ENCODE assay signal across 8 cellular contexts in genomic region chr17:63834431-63835166, GRCh38. TPM values are rescaled to one million over a fixed set of nuclear protein-coding genes. Genes with fewer than 3 reads are reported as not detected.
DNase-seq lines count a peak whose midpoint lies in the region; ATAC-seq and TF ChIP-seq lines count a peak whose summit lies in the region.

No MANE protein-coding gene starts in this region.

- H3K27ac Mint-ChIP-seq in activated T-helper 1 cell treated with anti-CD3 and anti-CD28 coated beads, Interleukin-12 subunit alpha, Interleukin-12 subunit beta, Interleukin-2, Interleukin-4 antibody, amounts not matched to agents 30 ng/mL and 10 ng/mL and 1 ng/mL, durations not matched to agents 14 hours and 24 hours and 36 hours = peak overlapping the region; percentile 81

- H2AFZ ChIP-seq in fibroblast of lung (ENCODE audit: low read length) (no peak overlapping the region), osteoblast (ENCODE audit: low read length) (no peak overlapping the region)

- H3K4me2 ChIP-seq in fibroblast of lung (ENCODE audit: extremely low read depth, insufficient read depth, low read length) (no peak overlapping the region), osteoblast (ENCODE audit: insufficient read depth, low read length) (no peak overlapping the region)

- H3K27ac ChIP-seq in fibroblast of lung (ENCODE audit: insufficient read depth, low read length) (no peak overlapping the region), osteoblast (ENCODE audit: low read depth, low read length) (no peak overlapping the region)

- in situ Hi-C loops in GM13977 (cut with MboI; ENCODE audit: low pct_unique_long_range_greater_than_20kb, low sequenced_read_pairs, unreplicated experiment) = loop anchor here (25.0 kb wide), 1 partner anchor 397 kb away; the partner anchor contains the start of gene CYB561

- peak; percentile 59 for DNase-seq in AG09309 (ENCODE audit: low read depth)
- DNase-seq in GM13977 (ENCODE audit: low spot score) = peak; percentile 45
- DNase-seq in HT1080 (ENCODE audit: low read depth) = peak; percentile 87
- peak; percentile 89 for DNase-seq in OCI-M1 (lab: John Stamatoyannopoulos, UW)
- DNase-seq in activated T-helper 1 cell treated with anti-CD3 and anti-CD28 coated beads, Interleukin-12 subunit alpha, Interleukin-12 subunit beta, Interleukin-2, Interleukin-4 antibody, amounts not matched to agents 30 ng/mL and 10 ng/mL and 1 ng/mL, durations not matched to agents 14 hours and 24 hours and 36 hours (ENCODE audit: low spot score) = peak; percentile 54
- peak; percentile 80 to 82 for DNase-seq in fibroblast of lung (ENCODE audit: low read depth in 2 of 2)
- DNase-seq in osteoblast (ENCODE audit: insufficient read length, low spot score, missing footprints) = peak; percentile 95

- H3K36me3 ChIP-seq in fibroblast of lung (ENCODE audit: control insufficient read depth, insufficient read depth, low read length) (peaks cover 40% of the 10 kb centered on the region), osteoblast (ENCODE audit: insufficient read depth, low read length) (peaks cover 65% of the 10 kb centered on the region)

- no peaks in the 10 kb centered on the region for H3K9me3 Mint-ChIP-seq in activated T-helper 1 cell treated with anti-CD3 and anti-CD28 coated beads, Interleukin-12 subunit alpha, Interleukin-12 subunit beta, Interleukin-2, Interleukin-4 antibody, amounts not matched to agents 30 ng/mL and 10 ng/mL and 1 ng/mL, durations not matched to agents 14 hours and 24 hours and 36 hours

- H3K36me3 Mint-ChIP-seq in activated T-helper 1 cell treated with anti-CD3 and anti-CD28 coated beads, Interleukin-12 subunit alpha, Interleukin-12 subunit beta, Interleukin-2, Interleukin-4 antibody, amounts not matched to agents 30 ng/mL and 10 ng/mL and 1 ng/mL, durations not matched to agents 14 hours and 24 hours and 36 hours (ENCODE audit: low read depth) = peaks cover 58% of the 10 kb centered on the region

- H3K4me1 ChIP-seq in fibroblast of lung (ENCODE audit: control insufficient read depth, extremely low read depth, insufficient read depth, low read length) = peaks cover 9% of the 10 kb centered on the region
- H3K4me1 ChIP-seq in osteoblast (ENCODE audit: insufficient read depth, low read length) = peaks cover 15% of the 10 kb centered on the region

- H4K20me1 ChIP-seq in fibroblast of lung (ENCODE audit: control insufficient read depth, extremely low read depth, insufficient read depth, low read length) (no peaks in the 10 kb centered on the region), osteoblast (ENCODE audit: insufficient read depth, low read length) (peaks cover 37% of the 10 kb centered on the region)

- intact Hi-C loops in activated T-helper 1 cell treated with anti-CD3 and anti-CD28 coated beads, Interleukin-12 subunit alpha, Interleukin-12 subunit beta, Interleukin-2, Interleukin-4 antibody, amounts not matched to agents 30 ng/mL and 10 ng/mL and 1 ng/mL, durations not matched to agents 14 hours and 24 hours and 36 hours (cut with micrococcal nuclease) = loop anchor here (1.0 kb wide), 1 partner anchor 7 kb away; the partner anchor contains the start of genes FTSJ3 and PSMC5

- H3K9ac ChIP-seq in fibroblast of lung (ENCODE audit: insufficient read depth, low read length) = no peak overlapping the region

- H3K27me3 Mint-ChIP-seq in activated T-helper 1 cell treated with anti-CD3 and anti-CD28 coated beads, Interleukin-12 subunit alpha, Interleukin-12 subunit beta, Interleukin-2, Interleukin-4 antibody, amounts not matched to agents 30 ng/mL and 10 ng/mL and 1 ng/mL, durations not matched to agents 14 hours and 24 hours and 36 hours (ENCODE audit: insufficient read depth) = no peaks in the 10 kb centered on the region

- TF ChIP-seq CTCF in AG09309 (IDR thresholded peaks at IDR 0.05; ENCODE audit: control insufficient read depth, insufficient read depth, low read depth, low read length, missing control alignments) (peak; percentile 81), GM13977 (IDR thresholded peaks at IDR 0.05; ENCODE audit: extremely low read depth, insufficient read depth, missing control alignments) (peak; percentile 59), fibroblast of lung (conservative IDR thresholded peaks at IDR 0.05 in 1 of 2, IDR thresholded peaks at IDR 0.05 in 1 of 2; ENCODE audit: low read depth in 1 of 2, low read length in 2 of 2) (peak; percentile 50 to 68), osteoblast (IDR thresholded peaks at IDR 0.05; ENCODE audit: extremely low read depth, low read depth, low read length) (peak; percentile 89)

- H3K4me3 ChIP-seq in AG09309 (ENCODE audit: control insufficient read depth, low read depth, low read length) (no peak overlapping the region), fibroblast of lung (replicated peaks in 1 of 4; ENCODE audit: control extremely low read depth in 1 of 4, insufficient read depth in 1 of 4, low read depth in 3 of 4, low read length in 4 of 4) (no peak overlapping the region), osteoblast (ENCODE audit: insufficient read depth, low read length) (no peak overlapping the region)

- no peak overlapping the region for H3K4me3 Mint-ChIP-seq in activated T-helper 1 cell treated with anti-CD3 and anti-CD28 coated beads, Interleukin-12 subunit alpha, Interleukin-12 subunit beta, Interleukin-2, Interleukin-4 antibody, amounts not matched to agents 30 ng/mL and 10 ng/mL and 1 ng/mL, durations not matched to agents 14 hours and 24 hours and 36 hours

- H3K9me3 ChIP-seq in fibroblast of lung (ENCODE audit: control insufficient read depth, insufficient read depth, low read depth, low read length) (no peaks in the 10 kb centered on the region), osteoblast (ENCODE audit: low read depth, low read length) (no peaks in the 10 kb centered on the region)

- H3K27me3 ChIP-seq in fibroblast of lung (ENCODE audit: control insufficient read depth, insufficient read depth, low read length) (no peaks in the 10 kb centered on the region), osteoblast (ENCODE audit: insufficient read depth, low read length) (no peaks in the 10 kb centered on the region)

- H3K4me1 Mint-ChIP-seq in activated T-helper 1 cell treated with anti-CD3 and anti-CD28 coated beads, Interleukin-12 subunit alpha, Interleukin-12 subunit beta, Interleukin-2, Interleukin-4 antibody, amounts not matched to agents 30 ng/mL and 10 ng/mL and 1 ng/mL, durations not matched to agents 14 hours and 24 hours and 36 hours (ENCODE audit: low read depth) = peaks cover 40% of the 10 kb centered on the region

- ATAC-seq in HG03159 (IDR thresholded peaks at IDR 0.05; ENCODE audit: unreplicated experiment) = no peak

- H3K79me2 ChIP-seq in fibroblast of lung (ENCODE audit: control insufficient read depth, insufficient read depth, low read length) (peaks cover 33% of the 10 kb centered on the region), osteoblast (ENCODE audit: insufficient read depth, low read length) (peaks cover 52% of the 10 kb centered on the region)

RNA-seq across cellular contexts. Expression of gene FTSJ3, which starts 7.1 kb away (rescaled TPM):
- 142 and 158 TPM in 2 replicates for total RNA-seq in HT1080 (2014; rRNA removed; shearing (Covaris generic))
- polyA plus RNA-seq in HT1080 (2015; cell fraction: cytosol; rRNA removed) = 39.5 and 40.2 TPM in 2 replicates
- 125 TPM in 2 replicates for polyA plus RNA-seq in HT1080 (2015; cell fraction: nucleus; rRNA removed)
- 95.6 and 100 TPM in 2 replicates for total RNA-seq in activated T-helper 1 cell treated with anti-CD3 and anti-CD28 coated beads, Interleukin-12 subunit alpha, Interleukin-12 subunit beta, Interleukin-2, Interleukin-4 antibody, amounts not matched to agents 30 ng/mL and 10 ng/mL and 1 ng/mL, durations not matched to agents 14 hours and 24 hours and 36 hours
- total RNA-seq in fibroblast of lung (61.8 and 86.5 TPM in 2 replicates), osteoblast (43.0 and 45.2 TPM in 2 replicates)
- polyA plus RNA-seq in fibroblast of lung = 37.8 and 62.2 TPM in 2 replicates
- polyA plus RNA-seq in fibroblast of lung (2012) = 31.7 and 48.3 TPM in 2 replicates
- polyA minus RNA-seq in fibroblast of lung (ENCODE audit: low replicate concordance) = 29.5 and 72.0 TPM in 2 replicates

RNA-seq across cellular contexts. Expression of gene PSMC5, which starts 7.4 kb away (rescaled TPM):
- total RNA-seq in HT1080 (2014; rRNA removed; shearing (Covaris generic)) = 79.2 and 110 TPM in 2 replicates
- 207 and 232 TPM in 2 replicates for polyA plus RNA-seq in HT1080 (2015; cell fraction: cytosol; rRNA removed)
- polyA plus RNA-seq in HT1080 (2015; cell fraction: nucleus; rRNA removed) = 180 and 186 TPM in 2 replicates
- total RNA-seq in activated T-helper 1 cell treated with anti-CD3 and anti-CD28 coated beads, Interleukin-12 subunit alpha, Interleukin-12 subunit beta, Interleukin-2, Interleukin-4 antibody, amounts not matched to agents 30 ng/mL and 10 ng/mL and 1 ng/mL, durations not matched to agents 14 hours and 24 hours and 36 hours = 185 and 195 TPM in 2 replicates
- total RNA-seq in fibroblast of lung (61.9 and 66.9 TPM in 2 replicates), osteoblast (34.0 and 36.5 TPM in 2 replicates)
- polyA plus RNA-seq in fibroblast of lung = 216 and 276 TPM in 2 replicates
- polyA plus RNA-seq in fibroblast of lung (2012) = 151 and 200 TPM in 2 replicates
- polyA minus RNA-seq in fibroblast of lung (ENCODE audit: low replicate concordance) = 108 and 120 TPM in 2 replicates

RNA-seq across cellular contexts. Expression of gene SMARCD2, which starts 7.9 kb away (rescaled TPM):
- total RNA-seq in HT1080 (2014; rRNA removed; shearing (Covaris generic)) = 99.5 and 106 TPM in 2 replicates
- polyA plus RNA-seq in HT1080 (2015; cell fraction: cytosol; rRNA removed) = 75.0 and 77.8 TPM in 2 replicates
- 95.9 and 104 TPM in 2 replicates for polyA plus RNA-seq in HT1080 (2015; cell fraction: nucleus; rRNA removed)
- total RNA-seq in activated T-helper 1 cell treated with anti-CD3 and anti-CD28 coated beads, Interleukin-12 subunit alpha, Interleukin-12 subunit beta, Interleukin-2, Interleukin-4 antibody, amounts not matched to agents 30 ng/mL and 10 ng/mL and 1 ng/mL, durations not matched to agents 14 hours and 24 hours and 36 hours = 116 TPM in 2 replicates
- total RNA-seq in fibroblast of lung (87.0 and 94.5 TPM in 2 replicates), osteoblast (53.9 and 54.8 TPM in 2 replicates)
- polyA plus RNA-seq in fibroblast of lung = 51.1 and 57.9 TPM in 2 replicates
- polyA plus RNA-seq in fibroblast of lung (2012) = 50.7 and 62.1 TPM in 2 replicates
- polyA minus RNA-seq in fibroblast of lung (ENCODE audit: low replicate concordance) = 134 and 196 TPM in 2 replicates

RNA-seq across cellular contexts. Expression of gene CSH2, which starts 38.9 kb away (rescaled TPM):
- not detected in 2 replicates for total RNA-seq in HT1080 (2014; rRNA removed; shearing (Covaris generic))
- not detected in 2 replicates for polyA plus RNA-seq in HT1080 (2015; cell fraction: cytosol; rRNA removed)
- polyA plus RNA-seq in HT1080 (2015; cell fraction: nucleus; rRNA removed) = not detected in 2 replicates
- not detected in 2 replicates for total RNA-seq in activated T-helper 1 cell treated with anti-CD3 and anti-CD28 coated beads, Interleukin-12 subunit alpha, Interleukin-12 subunit beta, Interleukin-2, Interleukin-4 antibody, amounts not matched to agents 30 ng/mL and 10 ng/mL and 1 ng/mL, durations not matched to agents 14 hours and 24 hours and 36 hours
- total RNA-seq in fibroblast of lung = not detected in 2 replicates
- polyA plus RNA-seq in fibroblast of lung = not detected in 2 replicates
- polyA plus RNA-seq in fibroblast of lung (2012) = not detected in 2 replicates
- polyA minus RNA-seq in fibroblast of lung (ENCODE audit: low replicate concordance) = not detected in 2 replicates
- not detected in 2 replicates for total RNA-seq in osteoblast

RNA-seq across cellular contexts. Expression of gene GH2, which starts 47.1 kb away (rescaled TPM):
- not detected in 2 replicates for total RNA-seq in HT1080 (2014; rRNA removed; shearing (Covaris generic))
- polyA plus RNA-seq in HT1080 (2015; cell fraction: cytosol; rRNA removed) = not detected in 2 replicates
- not detected in 2 replicates for polyA plus RNA-seq in HT1080 (2015; cell fraction: nucleus; rRNA removed)
- total RNA-seq in activated T-helper 1 cell treated with anti-CD3 and anti-CD28 coated beads, Interleukin-12 subunit alpha, Interleukin-12 subunit beta, Interleukin-2, Interleukin-4 antibody, amounts not matched to agents 30 ng/mL and 10 ng/mL and 1 ng/mL, durations not matched to agents 14 hours and 24 hours and 36 hours = not detected in 2 replicates
- total RNA-seq in fibroblast of lung (not detected in 2 replicates), osteoblast (not detected in 2 replicates)
- not detected in 2 replicates for polyA plus RNA-seq in fibroblast of lung
- not detected in 2 replicates for polyA plus RNA-seq in fibroblast of lung (2012)
- polyA minus RNA-seq in fibroblast of lung (ENCODE audit: low replicate concordance) = not detected in 2 replicates

Comparison
In these comparisons a context has a peak if more than half of its experiments do, and no peak if none do; other contexts are left out.
1. DNase-seq: peak in every context shown above with its lines; median percentile 95 in osteoblast; 89 in OCI-M1; 87 in HT1080; 81 in fibroblast of lung; 59 in AG09309; 54 in activated T-helper 1 cell treated with anti-CD3 and anti-CD28 coated beads, Interleukin-12 subunit alpha, Interleukin-12 subunit beta, Interleukin-2, Interleukin-4 antibody, amounts not matched to agents 30 ng/mL and 10 ng/mL and 1 ng/mL, durations not matched to agents 14 hours and 24 hours and 36 hours; 45 in GM13977.